30 cellular contexts compared by ENCODE assay signal in genomic region chr1:15929258-15929935, GRCh38. TPM values are rescaled to one million over a fixed set of nuclear protein-coding genes. Genes with fewer than 3 reads are reported as not detected.
A peak's percentile ranks its signal among the peaks of the same experiment; 100 is the strongest.
DNase-seq lines count a peak whose midpoint lies in the region; ATAC-seq, FAIRE-seq and TF ChIP-seq lines count a peak whose summit lies in the region.
"Had no signal": no experiment of that assay in that cellular context is flagged by ENCODE, and none has a peak within 500 bp of the region (broad histone marks: within the 10 kb centered on the region; RNA-seq: fewer than 3 reads in every experiment).

No MANE protein-coding gene starts in this region.

- no peaks in the 10 kb centered on the region for H3K9me1 ChIP-seq in K562 (ENCODE audit: control insufficient read depth, insufficient read depth, low read length)

- WGBS in K562 (ENCODE audit: insufficient coverage, low coverage, missing lambda C conversion rate): 91% methylated on average over 13 of the region's 13 CpGs

- no TSS peak for BruUV-seq in K562 (replicated peaks; lab: Mats Ljungman, UMichigan)

- no peak for TF ChIP-seq EP300 in K562 (IDR thresholded peaks at IDR 0.05; ENCODE audit: low read length)

- H3K36me3 ChIP-seq in K562 (ENCODE audit: control insufficient read depth, insufficient read depth, low read length) (peaks cover 96% of the 10 kb centered on the region), uterus (no peaks in the 10 kb centered on the region)

- no peaks in the 10 kb centered on the region for H3K27me3 Mint-ChIP-seq in activated naive CD4-positive, alpha-beta T cell treated with anti-CD3 and anti-CD28 coated beads, Interleukin-2, amount 50 U/mL, for 24 hours
- H3K27me3 Mint-ChIP-seq in activated naive CD4-positive, alpha-beta T cell treated with anti-CD3 and anti-CD28 coated beads for 36 hours (ENCODE audit: low read depth): no peaks in the 10 kb centered on the region
- H3K27me3 Mint-ChIP-seq in stimulated activated naive B cell treated with anti-CD40 and anti-IgM and Interleukin-4, amounts not matched to agents 10 μg/mL and 1 μg/mL and 100 μg/mL, for 72 hours: no peaks in the 10 kb centered on the region
- H3K27me3 Mint-ChIP-seq: activated CD4-positive, alpha-beta memory T cell treated with anti-CD3 and anti-CD28 coated beads, Interleukin-2, amount 10 ng/mL, durations not matched to agents 7 days and 5 days had no signal

- TF ChIP-seq RAD21 in K562 (CRISPR knock-in tag; conservative IDR thresholded peaks at IDR 0.05 in 1 of 2, IDR thresholded peaks at IDR 0.05 in 1 of 2): no peak

- in situ Hi-C loops in K562 (cut with MboI): no loop called here
- in situ Hi-C loops in ACHN (cut with HindIII; ENCODE audit: low pct_ligation_motif_present, low pct_unique_long_range_greater_than_20kb, low sequenced_read_pairs): no loop called here

- no peak overlapping the region for H3K4me2 ChIP-seq in K562 (ENCODE audit: insufficient read depth, low read length)
- H3K4me2 ChIP-seq: A549 had no signal

- H3K9me3 ChIP-seq in K562 (replicated peaks; ENCODE audit: control insufficient read depth, insufficient read depth, low read depth, low read length): no peaks in the 10 kb centered on the region
- no peaks in the 10 kb centered on the region for H3K9me3 ChIP-seq in uterus
- H3K9me3 ChIP-seq: A549, prostate gland, right lobe of liver, spleen had no signal

- ATAC-seq in K562: no peak
- no peak for ATAC-seq in stimulated activated naive B cell treated with anti-CD40 and anti-IgM and Interleukin-4, amounts not matched to agents 10 μg/mL and 1 μg/mL and 100 μg/mL, for 72 hours (replicated peaks)
- ATAC-seq in HG02759 (IDR thresholded peaks at IDR 0.05; ENCODE audit: unreplicated experiment): no peak
- ATAC-seq: A549; CD8-positive, alpha-beta T cell had no signal

- H3K4me1 ChIP-seq in K562 (replicated peaks in 1 of 2; ENCODE audit: control insufficient read depth in 2 of 2, insufficient read depth in 2 of 2, low read length in 2 of 2): no peaks in the 10 kb centered on the region
- no peaks in the 10 kb centered on the region for H3K4me1 ChIP-seq in uterus
- H3K4me1 ChIP-seq: prostate gland, right lobe of liver, spleen had no signal

- peak overlapping the region; percentile 83 for H3K27ac Mint-ChIP-seq in activated naive CD4-positive, alpha-beta T cell treated with anti-CD3 and anti-CD28 coated beads, Interleukin-2, amount 50 U/mL, for 24 hours
- H3K27ac Mint-ChIP-seq in activated naive CD4-positive, alpha-beta T cell treated with anti-CD3 and anti-CD28 coated beads for 36 hours: no peak overlapping the region
- H3K27ac Mint-ChIP-seq in stimulated activated naive B cell treated with anti-CD40 and anti-IgM and Interleukin-4, amounts not matched to agents 10 μg/mL and 1 μg/mL and 100 μg/mL, for 72 hours: peak overlapping the region; percentile 56
- H3K27ac Mint-ChIP-seq: activated CD4-positive, alpha-beta memory T cell treated with anti-CD3 and anti-CD28 coated beads, Interleukin-2, amount 10 ng/mL, durations not matched to agents 7 days and 5 days; CD8-positive, alpha-beta T cell; T-helper 2 cell treated with Interferon-gamma antibody and Interleukin-4, amounts not matched to agents 5 μg/mL and 100 μg/mL, for 36 hours had no signal

- no peak for DNase-seq in activated naive CD4-positive, alpha-beta T cell treated with anti-CD3 and anti-CD28 coated beads for 36 hours
- DNase-seq in K562 (ENCODE audit: extremely low read depth in 1 of 4, low spot score in 3 of 4) (no peak), uterus (no peak), ACHN (no peak)
- no peak for DNase-seq in stimulated activated naive B cell treated with anti-CD40 and anti-IgM and Interleukin-4, amounts not matched to agents 10 μg/mL and 1 μg/mL and 100 μg/mL, for 72 hours
- DNase-seq: activated CD4-positive, alpha-beta memory T cell treated with anti-CD3 and anti-CD28 coated beads, Interleukin-2, amount 10 ng/mL, durations not matched to agents 7 days and 5 days; activated CD4-positive, CD25-positive, alpha-beta regulatory T cell treated with anti-CD3 and anti-CD28 coated beads, Interleukin-2, amount 50 U/mL, for 72 hours; activated CD8-positive, alpha-beta memory T cell treated with anti-CD3 and anti-CD28 coated beads, Interleukin-2, amount 50 U/mL, for 4 hours; activated effector memory CD4-positive, alpha-beta T cell treated with Interleukin-2 at 50 U/mL for 16 hours; brain microvascular endothelial cell; CD8-positive, alpha-beta T cell; effector CD4-positive, alpha-beta T cell; GM23248; Kasumi-1; mesendoderm; NCI-H1436; NCI-H345; NCI-H774; right lobe of liver; SHP77 treated with DMSO at 0.1 percent for 48 hours; spleen; stimulated activated CD4-positive, alpha-beta T cell treated with anti-CD3 and anti-CD28 coated beads, Interleukin-2, amount 100 ng/mL, for 48 hours had no signal

- no peaks in the 10 kb centered on the region for H4K20me1 ChIP-seq in K562 (replicated peaks; ENCODE audit: control insufficient read depth, insufficient read depth, low read length)

- H3K4me3 Mint-ChIP-seq in activated naive CD4-positive, alpha-beta T cell treated with anti-CD3 and anti-CD28 coated beads, Interleukin-2, amount 50 U/mL, for 24 hours: no peak overlapping the region
- H3K4me3 Mint-ChIP-seq in activated naive CD4-positive, alpha-beta T cell treated with anti-CD3 and anti-CD28 coated beads for 36 hours: no peak overlapping the region
- no peak overlapping the region for H3K4me3 Mint-ChIP-seq in stimulated activated naive B cell treated with anti-CD40 and anti-IgM and Interleukin-4, amounts not matched to agents 10 μg/mL and 1 μg/mL and 100 μg/mL, for 72 hours
- H3K4me3 Mint-ChIP-seq: activated CD4-positive, alpha-beta memory T cell treated with anti-CD3 and anti-CD28 coated beads, Interleukin-2, amount 10 ng/mL, durations not matched to agents 7 days and 5 days; CD8-positive, alpha-beta T cell; T-helper 2 cell treated with Interferon-gamma antibody and Interleukin-4, amounts not matched to agents 5 μg/mL and 100 μg/mL, for 36 hours had no signal

- H2AFZ ChIP-seq in K562 (ENCODE audit: low read depth, low read length): no peak overlapping the region
- H2AFZ ChIP-seq: GM23248 had no signal

- POLR2A ChIA-PET in K562 (lab: Yijun Ruan, JAX): interaction anchor here (0.7 kb wide), 1 partner anchor 69 kb away, joined by 4 read pairs; no protein-coding TSS in a partner anchor

- H3K36me3 Mint-ChIP-seq in activated naive CD4-positive, alpha-beta T cell treated with anti-CD3 and anti-CD28 coated beads, Interleukin-2, amount 50 U/mL, for 24 hours: peaks cover 34% of the 10 kb centered on the region
- peaks cover 43% of the 10 kb centered on the region for H3K36me3 Mint-ChIP-seq in activated naive CD4-positive, alpha-beta T cell treated with anti-CD3 and anti-CD28 coated beads for 36 hours (ENCODE audit: low read depth)
- peaks cover 60 to 75% of the 10 kb centered on the region in 2 donors for H3K36me3 Mint-ChIP-seq in stimulated activated naive B cell treated with anti-CD40 and anti-IgM and Interleukin-4, amounts not matched to agents 10 μg/mL and 1 μg/mL and 100 μg/mL, for 72 hours

- CTCF ChIA-PET in activated naive CD4-positive, alpha-beta T cell treated with anti-CD3 and anti-CD28 coated beads for 36 hours (lab: Charles Lee): no interaction called here
- CTCF ChIA-PET in K562 (lab: Yijun Ruan, JAX; ENCODE audit: low intra/inter-chr PET ratio): no interaction called here

- H3K4me1 Mint-ChIP-seq in activated naive CD4-positive, alpha-beta T cell treated with anti-CD3 and anti-CD28 coated beads, Interleukin-2, amount 50 U/mL, for 24 hours: peaks cover 4% of the 10 kb centered on the region
- H3K4me1 Mint-ChIP-seq in activated naive CD4-positive, alpha-beta T cell treated with anti-CD3 and anti-CD28 coated beads for 36 hours (ENCODE audit: low read depth): no peaks in the 10 kb centered on the region
- H3K4me1 Mint-ChIP-seq in stimulated activated naive B cell treated with anti-CD40 and anti-IgM and Interleukin-4, amounts not matched to agents 10 μg/mL and 1 μg/mL and 100 μg/mL, for 72 hours: peaks cover 0 to 13% of the 10 kb centered on the region in 2 donors
- H3K4me1 Mint-ChIP-seq: activated CD4-positive, alpha-beta memory T cell treated with anti-CD3 and anti-CD28 coated beads, Interleukin-2, amount 10 ng/mL, durations not matched to agents 7 days and 5 days had no signal

- H3K9me3 Mint-ChIP-seq in activated naive CD4-positive, alpha-beta T cell treated with anti-CD3 and anti-CD28 coated beads, Interleukin-2, amount 50 U/mL, for 24 hours: no peaks in the 10 kb centered on the region
- H3K9me3 Mint-ChIP-seq in activated naive CD4-positive, alpha-beta T cell treated with anti-CD3 and anti-CD28 coated beads for 36 hours: no peaks in the 10 kb centered on the region
- no peaks in the 10 kb centered on the region for H3K9me3 Mint-ChIP-seq in stimulated activated naive B cell treated with anti-CD40 and anti-IgM and Interleukin-4, amounts not matched to agents 10 μg/mL and 1 μg/mL and 100 μg/mL, for 72 hours
- H3K9me3 Mint-ChIP-seq: activated CD4-positive, alpha-beta memory T cell treated with anti-CD3 and anti-CD28 coated beads, Interleukin-2, amount 10 ng/mL, durations not matched to agents 7 days and 5 days; CD8-positive, alpha-beta T cell; T-helper 2 cell treated with Interferon-gamma antibody and Interleukin-4, amounts not matched to agents 5 μg/mL and 100 μg/mL, for 36 hours had no signal

- H3K27me3 ChIP-seq in K562 (ENCODE audit: control insufficient read depth in 2 of 2, insufficient read depth in 2 of 2, low read length in 2 of 2): no peaks in the 10 kb centered on the region
- H3K27me3 ChIP-seq in layer of hippocampus (ENCODE audit: control insufficient read depth, insufficient read depth, low read length): no peaks in the 10 kb centered on the region
- no peaks in the 10 kb centered on the region for H3K27me3 ChIP-seq in uterus
- H3K27me3 ChIP-seq: brain microvascular endothelial cell, right lobe of liver, spleen had no signal

- TF ChIP-seq POLR2A in K562 (conservative IDR thresholded peaks at IDR 0.05) (no peak), uterus (IDR thresholded peaks at IDR 0.05) (no peak)

- H3K79me2 ChIP-seq in K562 (ENCODE audit: control insufficient read depth, insufficient read depth, low read length): peaks cover 5% of the 10 kb centered on the region; the same call in 1 of the 3 replicates

- FAIRE-seq in K562 (lab: Jason Lieb, UNC): no peak
- FAIRE-seq: A549, GM18507, RCC 7860 had no signal

- intact Hi-C loops in activated naive CD4-positive, alpha-beta T cell treated with anti-CD3 and anti-CD28 coated beads for 36 hours (cut with micrococcal nuclease): no loop called here
- intact Hi-C loops in K562 (cut with micrococcal nuclease) (no loop called here), uterus (cut with DNase I; ENCODE audit: low total_unique reads) (no loop called here)

- H3K27ac ChIP-seq in K562 (ENCODE audit: extremely low read depth, low read depth, low read length) (no peak overlapping the region), layer of hippocampus (ENCODE audit: low read depth, low read length) (peak overlapping the region; percentile 57), uterus (no peak overlapping the region)
- H3K27ac ChIP-seq: A549, brain microvascular endothelial cell, GM23248, prostate gland, right lobe of liver, spleen had no signal

- H3K4me3 ChIP-seq in K562: no peak overlapping the region
- H3K4me3 ChIP-seq in uterus: no peak overlapping the region
- H3K4me3 ChIP-seq: A549, GM23248, prostate gland, right lobe of liver, spleen had no signal

- H3K9ac ChIP-seq in K562 (ENCODE audit: insufficient read depth in 1 of 2, low read depth in 2 of 2, low read length in 2 of 2): no peak overlapping the region
- H3K9ac ChIP-seq: GM23248 had no signal

- TF ChIP-seq CTCF in K562 (IDR thresholded peaks at IDR 0.05 in 2 of 3, conservative IDR thresholded peaks at IDR 0.05 in 1 of 3; ENCODE audit: insufficient read depth in 2 of 3, low read depth in 1 of 3, low read length in 3 of 3) (no peak), uterus (IDR thresholded peaks at IDR 0.05) (no peak)

RNA-seq across cellular contexts. Expression of gene ZBTB17, which starts 46.5 kb away (rescaled TPM):
- 10 to 100 TPM; 34.8 to 37.5 TPM for total RNA-seq in activated naive CD4-positive, alpha-beta T cell treated with anti-CD3 and anti-CD28 coated beads for 36 hours
- 64.2 and 253 TPM in 2 replicates for total RNA-seq in K562 (2011; cell fraction: chromatin; rRNA removed; ENCODE audit: low replicate concordance)
- 186 and 214 TPM in 2 replicates for total RNA-seq in K562 (2011; cell fraction: nucleolus; rRNA removed)
- 76.0 and 95.5 TPM in 2 replicates for total RNA-seq in K562 (2011; cell fraction: nucleoplasm; rRNA removed)
- total RNA-seq in K562 (2014; rRNA removed): 43.3 and 54.0 TPM in 2 replicates
- 10.4 and 11.0 TPM in 2 replicates for total RNA-seq in K562 (2014; rRNA removed; fragmentation: Illumina TruSeq; extraction: Trizol)
- total RNA-seq in K562 (2015; rRNA removed; fragmentation: Illumina TruSeq; extraction: Trizol): 29.6 and 33.2 TPM in 2 replicates
- 46.5 and 53.4 TPM in 2 replicates for total RNA-seq in K562 (2021)
- polyA plus RNA-seq in K562 (2011; rRNA removed): 43.4 and 71.1 TPM in 2 replicates
- 56.0 and 83.7 TPM in 2 replicates for polyA plus RNA-seq in K562 (2011; cell fraction: cytosol; rRNA removed)
- polyA plus RNA-seq in K562 (2011; cell fraction: nucleus; rRNA removed): 333 and 422 TPM in 2 replicates
- 34.3 and 57.6 TPM in 2 replicates for polyA plus RNA-seq in K562 (2012)
- 15.1 and 31.6 TPM in 2 replicates for polyA plus RNA-seq in K562 (2014; fragmentation: Illumina TruSeq; extraction: Trizol)
- polyA plus RNA-seq in K562 (2014; fragmentation: Nextera tagmentation; extraction: Ambion mirVana): 1 to 10 TPM; 1.1 to 1.7 TPM
- polyA plus RNA-seq in K562 (2014; rRNA removed): 50.3 and 54.1 TPM in 2 replicates
- polyA minus RNA-seq in K562 (2011; rRNA and poly(A)+ RNA removed): 22.8 and 30.5 TPM in 2 replicates
- 36.4 and 38.9 TPM in 2 replicates for polyA minus RNA-seq in K562 (2011; cell fraction: cytosol; rRNA and poly(A)+ RNA removed)
- polyA minus RNA-seq in K562 (2011; cell fraction: nucleus; rRNA and poly(A)+ RNA removed): 70.3 and 82.3 TPM in 2 replicates
- 100 to 1,000 TPM in 1 of 4 donors, 10 to 100 TPM in 3; 21.3 to 120 (median 70.0) TPM for total RNA-seq in uterus
